28 cellular contexts compared by ENCODE assay signal in the genomic region with DNA sequence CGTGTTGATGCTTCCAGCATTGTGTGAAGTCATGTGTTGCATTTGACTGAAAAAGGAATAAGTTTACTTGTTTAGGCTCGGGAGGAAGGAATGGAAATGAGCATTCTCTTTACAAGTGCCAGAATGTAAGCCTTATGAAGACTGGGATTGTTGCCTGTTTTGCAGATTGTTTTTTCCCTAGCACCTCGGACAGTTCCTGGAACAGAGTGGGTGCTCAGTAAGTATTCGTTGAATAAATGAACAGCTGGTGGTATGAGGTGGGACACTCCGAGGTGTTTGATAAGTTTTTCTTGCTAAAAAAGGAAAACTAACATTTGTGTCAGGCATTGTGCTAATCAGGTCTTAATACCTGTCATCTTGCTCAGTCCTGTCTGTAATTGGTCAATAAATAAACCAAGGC.
"Had no signal": no experiment of that assay in that cellular context is flagged by ENCODE, and none has a peak within 500 bp of the region (broad histone marks: within the 10 kb centered on the region; RNA-seq: fewer than 3 reads in every experiment).

No MANE protein-coding gene starts in this region.

- H3K4me3 ChIP-seq: adrenal gland, coronary artery, dorsolateral prefrontal cortex, gastrocnemius medialis, hepatocyte, left lung, lung, pancreas, prostate gland, suprapubic skin, tibial nerve had no signal

- H2AFZ ChIP-seq: hepatocyte had no signal

- DNase-seq: activated CD4-positive, alpha-beta T cell treated with anti-CD3 and anti-CD28 coated beads for 48 hours; activated CD4-positive, alpha-beta T cell treated with anti-CD3 and anti-CD28 coated beads, Interleukin-2, amount 50 U/mL, for 48 hours; activated CD8-positive, alpha-beta memory T cell treated with anti-CD3 and anti-CD28 coated beads for 24 hours; activated effector memory CD4-positive, alpha-beta T cell treated with anti-CD3 and anti-CD28 coated beads, Interleukin-2, amount 50 U/mL, for 16 hours; activated naive CD4-positive, alpha-beta T cell treated with anti-CD3 and anti-CD28 coated beads for 36 hours; activated naive CD8-positive, alpha-beta T cell treated with anti-CD3 and anti-CD28 coated beads for 36 hours; adrenal gland; aorta; dorsolateral prefrontal cortex; effector memory CD4-positive, alpha-beta T cell; erythroblast; gastrocnemius medialis; glutamatergic neuron; left lung; nucleus accumbens; pancreas; retina; stimulated activated naive CD4-positive, alpha-beta T cell; T-helper 9 cell had no signal

- ATAC-seq: activated CD4-positive, CD25-positive, alpha-beta regulatory T cell treated with anti-CD3 and anti-CD28 coated beads, Interleukin-2, amount 50 U/mL, for 24 hours; gastrocnemius medialis; left lung; pancreas had no signal

- H3K27ac ChIP-seq: adrenal gland, coronary artery, gastrocnemius medialis, hepatocyte, left lung, pancreas, prostate gland, suprapubic skin, tibial nerve, VCaP had no signal

- H3K27me3 ChIP-seq: adrenal gland, dorsolateral prefrontal cortex, gastrocnemius medialis, hepatocyte, left lung, pancreas, suprapubic skin, tibial nerve had no signal

- H3K4me2 ChIP-seq: hepatocyte had no signal

- H3K36me3 ChIP-seq: adrenal gland, gastrocnemius medialis, left lung, pancreas, prostate gland, suprapubic skin, tibial nerve had no signal

- H3K9me3 ChIP-seq: adrenal gland, gastrocnemius medialis, pancreas, prostate gland, suprapubic skin, tibial nerve had no signal

- FAIRE-seq: pancreas, TTC549 had no signal

- H3K79me2 ChIP-seq: hepatocyte had no signal

- H3K4me1 ChIP-seq: adrenal gland, gastrocnemius medialis, left lung, pancreas, prostate gland, suprapubic skin, tibial nerve had no signal
